11 cellular contexts compared by ENCODE assay signal in the genomic region with DNA sequence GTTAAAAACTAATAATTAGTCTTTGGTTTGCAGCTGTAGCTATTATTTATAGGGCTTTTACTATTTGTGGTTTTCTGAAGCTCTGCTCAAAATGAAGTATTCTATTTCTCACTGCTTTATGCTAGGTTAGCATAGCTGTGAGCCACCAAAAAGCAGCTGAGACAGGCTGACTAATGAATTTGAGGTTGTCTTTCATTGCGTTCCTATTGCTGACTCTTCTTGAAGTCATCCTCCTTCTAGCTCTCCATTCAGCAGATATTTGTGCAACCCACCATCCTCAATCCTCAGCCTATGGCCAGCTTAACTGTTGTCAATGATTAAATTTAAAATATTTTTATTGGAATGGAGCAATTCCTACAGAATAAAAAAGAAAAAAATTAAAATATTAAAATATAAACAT. TPM values are rescaled to one million over a fixed set of nuclear protein-coding genes. Genes with fewer than 3 reads are reported as not detected.
A peak's percentile ranks its signal among the peaks of the same experiment; 100 is the strongest.
DNase-seq lines count a peak whose midpoint lies in the region; TF ChIP-seq lines count a peak whose summit lies in the region.
"Had no signal": no experiment of that assay in that cellular context is flagged by ENCODE, and none has a peak within 500 bp of the region (broad histone marks: within the 10 kb centered on the region; RNA-seq: fewer than 3 reads in every experiment).

No MANE protein-coding gene starts in this region.

- no peaks in the 10 kb centered on the region for H3K27me3 ChIP-seq in fibroblast of lung (ENCODE audit: control insufficient read depth, insufficient read depth, low read length)
- H3K27me3 ChIP-seq in smooth muscle cell (ENCODE audit: low read depth) = no peaks in the 10 kb centered on the region
- H3K27me3 ChIP-seq in transverse colon = no peaks in the 10 kb centered on the region

- intact Hi-C loops in transverse colon (cut with DNase I; ENCODE audit: low total_unique reads) = loop anchor here (5.0 kb wide), 1 partner anchor 251 kb away; no protein-coding TSS in a partner anchor

- peaks cover 7% of the 10 kb centered on the region for H3F3A ChIP-seq in smooth muscle cell (ENCODE audit: low read depth)

- H3K27ac ChIP-seq in fibroblast of lung (ENCODE audit: insufficient read depth, low read length) = peak overlapping the region; percentile 99
- peak overlapping the region; percentile 98 for H3K27ac ChIP-seq in smooth muscle cell (ENCODE audit: low read depth)
- no peak overlapping the region for H3K27ac ChIP-seq in transverse colon
- H3K27ac ChIP-seq: thoracic aorta had no signal

- H3K4me2 ChIP-seq in fibroblast of lung (ENCODE audit: extremely low read depth, insufficient read depth, low read length) (no peak overlapping the region), smooth muscle cell (peak overlapping the region; percentile 97)

- TF ChIP-seq EP300 in transverse colon (IDR thresholded peaks at IDR 0.05; ENCODE audit: low read depth) = no peak

- no peak for TF ChIP-seq POLR2A in transverse colon (IDR thresholded peaks at IDR 0.05)

- WGBS in smooth muscle cell (ENCODE audit: low lambda C conversion rate) = 30% methylated on average over 1 of the region's 1 CpG
- WGBS in transverse colon (ENCODE audit: low coverage in 1 of 2), 2 donors = 81 to 85% methylated on average over 1 of the region's 1 CpG

- peaks cover 31% of the 10 kb centered on the region for H3K79me2 ChIP-seq in fibroblast of lung (ENCODE audit: control insufficient read depth, insufficient read depth, low read length)
- H3K79me2 ChIP-seq in smooth muscle cell (ENCODE audit: low read depth) = peaks cover 26% of the 10 kb centered on the region

- TF ChIP-seq CTCF in fibroblast of lung (conservative IDR thresholded peaks at IDR 0.05 in 1 of 2, IDR thresholded peaks at IDR 0.05 in 1 of 2; ENCODE audit: low read depth in 1 of 2, low read length in 2 of 2) = no peak
- no peak for TF ChIP-seq CTCF in smooth muscle cell (IDR thresholded peaks at IDR 0.05; ENCODE audit: borderline replicate concordance, insufficient read depth, poor library complexity, severe bottlenecking)
- no peak for TF ChIP-seq CTCF in transverse colon (IDR thresholded peaks at IDR 0.05)

- DNase-seq in GM04504 (ENCODE audit: low read depth) (peak; percentile 76), RPMI7951 (ENCODE audit: low read depth) (peak; percentile 81), fibroblast of lung (ENCODE audit: low read depth in 2 of 2) (peak; percentile 68 to 97), smooth muscle cell (lab: John Stamatoyannopoulos, UW; ENCODE audit: unreplicated experiment) (no peak), activated gamma-delta T cell (lab: John Stamatoyannopoulos, UW) (no peak), transverse colon (no peak)
- DNase-seq in central memory CD4-positive, alpha-beta T cell = no peak
- DNase-seq: activated CD4-positive, alpha-beta T cell treated with anti-CD3 and anti-CD28 coated beads, Interleukin-2, amount 10 ng/mL, durations not matched to agents 24 days and 14 days; immature natural killer cell had no signal

- H3K36me3 ChIP-seq in fibroblast of lung (ENCODE audit: control insufficient read depth, insufficient read depth, low read length) (no peaks in the 10 kb centered on the region), smooth muscle cell (ENCODE audit: low read depth) (no peaks in the 10 kb centered on the region), transverse colon (no peaks in the 10 kb centered on the region)
- H3K36me3 ChIP-seq: HAP-1, thoracic aorta had no signal

- no peak overlapping the region for H3K4me3 ChIP-seq in fibroblast of lung (replicated peaks in 1 of 4; ENCODE audit: control extremely low read depth in 1 of 4, insufficient read depth in 1 of 4, low read depth in 3 of 4, low read length in 4 of 4)
- no peak overlapping the region for H3K4me3 ChIP-seq in smooth muscle cell
- H3K4me3 ChIP-seq in transverse colon = no peak overlapping the region
- H3K4me3 ChIP-seq: HAP-1, thoracic aorta had no signal

- in situ Hi-C loops in transverse colon (cut with MboI; ENCODE audit: low pct_ligation_motif_present in 1 of 4, low pct_unique_long_range_greater_than_20kb in 1 of 4, low sequenced_read_pairs in 3 of 4) = no loop called here

- H3K9me3 ChIP-seq in fibroblast of lung (ENCODE audit: control insufficient read depth, insufficient read depth, low read depth, low read length) (no peaks in the 10 kb centered on the region), smooth muscle cell (replicated peaks; ENCODE audit: low read depth) (no peaks in the 10 kb centered on the region), transverse colon (no peaks in the 10 kb centered on the region)
- H3K9me3 ChIP-seq: HAP-1, thoracic aorta had no signal

- H2AFZ ChIP-seq in fibroblast of lung (ENCODE audit: low read length) (no peak overlapping the region), smooth muscle cell (ENCODE audit: low read depth) (no peak overlapping the region)

- H3K4me1 ChIP-seq in fibroblast of lung (ENCODE audit: control insufficient read depth, extremely low read depth, insufficient read depth, low read length) = peaks cover 11% of the 10 kb centered on the region
- H3K4me1 ChIP-seq in smooth muscle cell (ENCODE audit: low read depth) = peaks cover 25% of the 10 kb centered on the region
- peaks cover 9 to 27% (median 24%) of the 10 kb centered on the region in 4 donors for H3K4me1 ChIP-seq in transverse colon

- H4K20me1 ChIP-seq in fibroblast of lung (ENCODE audit: control insufficient read depth, extremely low read depth, insufficient read depth, low read length) (peaks cover 2% of the 10 kb centered on the region), smooth muscle cell (ENCODE audit: low read depth) (peaks cover 21% of the 10 kb centered on the region)

- no peak overlapping the region for H3K9ac ChIP-seq in fibroblast of lung (ENCODE audit: insufficient read depth, low read length)
- no peak overlapping the region for H3K9ac ChIP-seq in smooth muscle cell (ENCODE audit: low read depth)

RNA-seq across cellular contexts. Expression of a gene that starts 2.1 kb away (rescaled TPM):
- 18.7 and 19.2 TPM in 2 replicates for total RNA-seq in RPMI7951 (2014; rRNA removed; shearing (Covaris generic))
- total RNA-seq in fibroblast of lung (43.9 and 50.9 TPM in 2 replicates), smooth muscle cell (19.5 TPM in 2 replicates), transverse colon (10 to 100 TPM in 2 of 4 donors, 1 to 10 TPM in 2; 5.4 to 29.8 (median 17.9) TPM)
- polyA plus RNA-seq in fibroblast of lung (46.1 and 53.2 TPM in 2 replicates), smooth muscle cell (42.8 and 59.8 TPM in 2 replicates)
- 50.2 and 63.4 TPM in 2 replicates for polyA plus RNA-seq in fibroblast of lung (2012)
- polyA minus RNA-seq in fibroblast of lung (ENCODE audit: low replicate concordance) = 9.6 and 11.4 TPM in 2 replicates

RNA-seq across cellular contexts. Expression of a gene that starts 55.1 kb away (rescaled TPM):
- 44.8 and 52.7 TPM in 2 replicates for total RNA-seq in RPMI7951 (2014; rRNA removed; shearing (Covaris generic))
- total RNA-seq in fibroblast of lung (36.3 and 42.4 TPM in 2 replicates), smooth muscle cell (19.6 and 28.3 TPM in 2 replicates), transverse colon (10 to 100 TPM in 3 of 4 donors, 1 to 10 TPM in 1; 1.4 to 22.9 (median 13.3) TPM)
- polyA plus RNA-seq in fibroblast of lung (39.3 and 44.5 TPM in 2 replicates), smooth muscle cell (29.1 and 32.5 TPM in 2 replicates)
- polyA plus RNA-seq in fibroblast of lung (2012) = 28.1 and 31.8 TPM in 2 replicates
- polyA minus RNA-seq in fibroblast of lung (ENCODE audit: low replicate concordance) = 0.86 and 7.3 TPM in 2 replicates

Comparison
In these comparisons a context has a peak if more than half of its experiments do, and no peak if none do; other contexts are left out.
1. DNase-seq: peak in GM04504 (single experiment), RPMI7951 (single experiment) and fibroblast of lung (2 of 2); none in smooth muscle cell (single experiment), central memory CD4-positive, alpha-beta T cell (single experiment), activated gamma-delta T cell (single experiment) and transverse colon (single experiment).
2. H3K27ac ChIP-seq: peak in fibroblast of lung (single experiment) and smooth muscle cell (single experiment); none in transverse colon (0 of 4).